Comparison of ENCODE assay signal across 8 cellular contexts in genomic region chr6:31568537-31568961, GRCh38. TPM values are rescaled to one million over a fixed set of nuclear protein-coding genes. Genes with fewer than 3 reads are reported as not detected.
A peak's percentile ranks its signal among the peaks of the same experiment; 100 is the strongest.
DNase-seq lines count a peak whose midpoint lies in the region; ATAC-seq and TF ChIP-seq lines count a peak whose summit lies in the region.

No MANE protein-coding gene starts in this region.

- ATAC-seq in HG03175 (IDR thresholded peaks at IDR 0.05; ENCODE audit: unreplicated experiment) (peak; percentile 71), sciatic nerve (peak; percentile 46), WTC11 (no peak)

- peak in 2 of 3 donors; percentile 65 to 76 for DNase-seq in stimulated activated CD4-positive, alpha-beta T cell treated with anti-CD3 and anti-CD28 coated beads, Interleukin-12 subunit alpha, Interleukin-12 subunit beta, amount 100 ng/mL, for 48 hours (ENCODE audit: low read depth in 2 of 3, low spot score in 1 of 3)
- DNase-seq in stimulated activated CD4-positive, alpha-beta T cell treated with anti-CD3 and anti-CD28 coated beads, Interleukin-2, amount 100 ng/mL, for 48 hours: no peak
- DNase-seq in activated CD4-positive, alpha-beta T cell treated with anti-CD3 and anti-CD28 coated beads, Interleukin-2, amount 10 ng/mL, durations not matched to agents 7 days and 5 days: peak; percentile 87
- DNase-seq in sciatic nerve (ENCODE audit: low spot score) (no peak), NCI-H510A (lab: John Stamatoyannopoulos, UW) (no peak), WTC11 (ENCODE audit: low spot score) (no peak), MCF 10A (ENCODE audit: unreplicated experiment) (no peak)

- peak overlapping the region; percentile 75 for H3K27ac Mint-ChIP-seq in activated CD4-positive, alpha-beta T cell treated with anti-CD3 and anti-CD28 coated beads, Interleukin-2, amount 10 ng/mL, durations not matched to agents 7 days and 5 days
- no peak overlapping the region for H3K27ac Mint-ChIP-seq in WTC11
- H3K27ac Mint-ChIP-seq in MCF 10A (ENCODE audit: low read depth, unreplicated experiment): no peak overlapping the region

- H3K27me3 Mint-ChIP-seq in activated CD4-positive, alpha-beta T cell treated with anti-CD3 and anti-CD28 coated beads, Interleukin-2, amount 10 ng/mL, durations not matched to agents 7 days and 5 days: peaks cover 21% of the 10 kb centered on the region
- H3K27me3 Mint-ChIP-seq in WTC11 (ENCODE audit: low read depth): peaks cover 5% of the 10 kb centered on the region
- peaks cover 26% of the 10 kb centered on the region for H3K27me3 Mint-ChIP-seq in MCF 10A (ENCODE audit: insufficient read depth, unreplicated experiment)

- CTCF ChIA-PET in activated CD4-positive, alpha-beta T cell treated with anti-CD3 and anti-CD28 coated beads, Interleukin-2, amount 10 ng/mL, durations not matched to agents 7 days and 5 days (lab: Charles Lee): interaction anchor here (0.7 to 6.7 kb wide), 9 partner anchors 9 to 92 kb away, joined by 3 to 60 read pairs (median 9); partner anchors contain the start of genes C6orf47, LST1, LTB and NCR3
- CTCF ChIA-PET in WTC11 (lab: Charles Lee): interaction anchor here (1.1 to 3.8 kb wide), 5 partner anchors 13 to 30 kb away, joined by 3 to 36 read pairs (median 6); partner anchors contain the start of genes ATP6V1G2, LST1 and LTB
- CTCF ChIA-PET in MCF 10A (lab: Yijun Ruan, JAX): interaction anchor here (0.6 kb wide), 1 partner anchor 371 kb away, joined by 3 read pairs; no protein-coding TSS in a partner anchor

- no TSS peak for BruUV-seq in MCF 10A (replicated peaks; lab: Mats Ljungman, UMichigan)

- peaks cover 74% of the 10 kb centered on the region for H3K4me1 Mint-ChIP-seq in activated CD4-positive, alpha-beta T cell treated with anti-CD3 and anti-CD28 coated beads, Interleukin-2, amount 10 ng/mL, durations not matched to agents 7 days and 5 days
- peaks cover 8% of the 10 kb centered on the region for H3K4me1 Mint-ChIP-seq in WTC11
- H3K4me1 Mint-ChIP-seq in MCF 10A (ENCODE audit: insufficient read depth, unreplicated experiment): peaks cover 6% of the 10 kb centered on the region

- peak overlapping the region; percentile 3 for H3K4me3 Mint-ChIP-seq in activated CD4-positive, alpha-beta T cell treated with anti-CD3 and anti-CD28 coated beads, Interleukin-2, amount 10 ng/mL, durations not matched to agents 7 days and 5 days
- H3K4me3 Mint-ChIP-seq in WTC11: no peak overlapping the region
- H3K4me3 Mint-ChIP-seq in MCF 10A (ENCODE audit: unreplicated experiment): no peak overlapping the region

- POLR2A ChIA-PET in activated CD4-positive, alpha-beta T cell treated with anti-CD3 and anti-CD28 coated beads, Interleukin-2, amount 10 ng/mL, durations not matched to agents 7 days and 5 days (lab: Charles Lee): interaction anchor here (0.5 to 1.9 kb wide), 5 partner anchors 9 to 371 kb away, joined by 3 to 4 read pairs (median 3); partner anchors contain the start of gene LTB
- POLR2A ChIA-PET in WTC11 (lab: Charles Lee): interaction anchor here (1.0 kb wide), 1 partner anchor 22 kb away, joined by 5 read pairs; the partner anchor contains the start of genes ATP6V1G2 and NFKBIL1
- POLR2A ChIA-PET in MCF 10A (lab: Yijun Ruan, JAX): no interaction called here

- peaks cover 22% of the 10 kb centered on the region for H3K36me3 Mint-ChIP-seq in activated CD4-positive, alpha-beta T cell treated with anti-CD3 and anti-CD28 coated beads, Interleukin-2, amount 10 ng/mL, durations not matched to agents 7 days and 5 days (ENCODE audit: low read depth)
- H3K36me3 Mint-ChIP-seq in WTC11 (no peaks in the 10 kb centered on the region), MCF 10A (ENCODE audit: insufficient read depth, unreplicated experiment) (no peaks in the 10 kb centered on the region)

- intact Hi-C loops in sciatic nerve (cut with DNase I): no loop called here
- intact Hi-C loops in MCF 10A (cut with micrococcal nuclease): no loop called here

- no peak for TF ChIP-seq CTCF in WTC11 (IDR thresholded peaks at IDR 0.05)
- no peak for TF ChIP-seq CTCF in MCF 10A (IDR thresholded peaks at IDR 0.05; ENCODE audit: unreplicated experiment)

- no peaks in the 10 kb centered on the region for H3K9me3 Mint-ChIP-seq in activated CD4-positive, alpha-beta T cell treated with anti-CD3 and anti-CD28 coated beads, Interleukin-2, amount 10 ng/mL, durations not matched to agents 7 days and 5 days
- no peaks in the 10 kb centered on the region for H3K9me3 Mint-ChIP-seq in WTC11
- H3K9me3 Mint-ChIP-seq in MCF 10A (ENCODE audit: unreplicated experiment): no peaks in the 10 kb centered on the region

TF ChIP-seq in WTC11, 78 proteins besides CTCF, POLR2A, EP300 and RAD21 (continues in another document):
- TF ChIP-seq ESRRA (CRISPR knock-in tag; IDR thresholded peaks at IDR 0.05; ENCODE audit: borderline replicate concordance) (no peak), GABPB1 (CRISPR knock-in tag; IDR thresholded peaks at IDR 0.05) (no peak), MXD4 (CRISPR knock-in tag; IDR thresholded peaks at IDR 0.05; ENCODE audit: borderline replicate concordance) (no peak), JAZF1 (CRISPR knock-in tag; IDR thresholded peaks at IDR 0.05) (no peak), ZNF532 (CRISPR knock-in tag; IDR thresholded peaks at IDR 0.05; ENCODE audit: borderline replicate concordance) (no peak), NFE2L1 (CRISPR knock-in tag; IDR thresholded peaks at IDR 0.05) (no peak), E2F4 (CRISPR knock-in tag; IDR thresholded peaks at IDR 0.05; ENCODE audit: borderline replicate concordance, low read depth) (no peak), E2F5 (CRISPR knock-in tag; IDR thresholded peaks at IDR 0.05) (no peak)

RNA-seq across cellular contexts. Expression of gene LTA, which starts 3.5 kb away (rescaled TPM):
- 10 to 100 TPM; 20.9 to 27.0 TPM for total RNA-seq in activated CD4-positive, alpha-beta T cell treated with anti-CD3 and anti-CD28 coated beads, Interleukin-2, amount 10 ng/mL, durations not matched to agents 7 days and 5 days
- total RNA-seq in sciatic nerve (0.27 TPM), WTC11 (2021) (0.46 to 1.2 TPM (median 0.87 TPM) in 3 replicates), MCF 10A (2022) (not detected in 2 replicates)

RNA-seq across cellular contexts. Expression of gene TNF, which starts 6.8 kb away (rescaled TPM):
- 10 to 100 TPM; 46.5 to 47.1 TPM for total RNA-seq in activated CD4-positive, alpha-beta T cell treated with anti-CD3 and anti-CD28 coated beads, Interleukin-2, amount 10 ng/mL, durations not matched to agents 7 days and 5 days
- total RNA-seq in sciatic nerve: 0.40 TPM
- 0.23 to 0.46 TPM (median 0.31 TPM) in 3 replicates for total RNA-seq in WTC11 (2021)
- total RNA-seq in MCF 10A (2022): not detected in 2 replicates

RNA-seq across cellular contexts. Expression of gene LTB, which starts 13.7 kb away (rescaled TPM):
- total RNA-seq in activated CD4-positive, alpha-beta T cell treated with anti-CD3 and anti-CD28 coated beads, Interleukin-2, amount 10 ng/mL, durations not matched to agents 7 days and 5 days: 100 to 1,000 TPM; 585 to 747 TPM
- total RNA-seq in sciatic nerve: 4.0 TPM
- total RNA-seq in WTC11 (2021): 1.0 to 1.5 TPM (median 1.3 TPM) in 3 replicates
- total RNA-seq in MCF 10A (2022): 0.37 TPM in 1 of 2 replicates, not detected in the other

RNA-seq across cellular contexts. Expression of gene LST1, which starts 17.5 kb away (rescaled TPM):
- 10 to 100 TPM; 33.3 to 36.8 TPM for total RNA-seq in activated CD4-positive, alpha-beta T cell treated with anti-CD3 and anti-CD28 coated beads, Interleukin-2, amount 10 ng/mL, durations not matched to agents 7 days and 5 days
- 17.7 TPM for total RNA-seq in sciatic nerve
- total RNA-seq in WTC11 (2021): 0.34 to 0.66 TPM in 2 of 3 replicates, not detected in the other
- total RNA-seq in MCF 10A (2022): not detected in 2 replicates

RNA-seq across cellular contexts. Expression of gene NFKBIL1, which starts 21.1 kb away (rescaled TPM):
- 10 to 100 TPM; 15.8 to 16.0 TPM for total RNA-seq in activated CD4-positive, alpha-beta T cell treated with anti-CD3 and anti-CD28 coated beads, Interleukin-2, amount 10 ng/mL, durations not matched to agents 7 days and 5 days
- total RNA-seq in sciatic nerve (23.0 TPM), WTC11 (2021) (14.9 to 19.5 TPM (median 17.1 TPM) in 3 replicates), MCF 10A (2022) (25.2 and 30.3 TPM in 2 replicates)

Comparison
In these comparisons a context has a peak if more than half of its experiments do, and no peak if none do; other contexts are left out.
1. DNase-seq: peak in stimulated activated CD4-positive, alpha-beta T cell treated with anti-CD3 and anti-CD28 coated beads, Interleukin-12 subunit alpha, Interleukin-12 subunit beta, amount 100 ng/mL, for 48 hours (2 of 3) and activated CD4-positive, alpha-beta T cell treated with anti-CD3 and anti-CD28 coated beads, Interleukin-2, amount 10 ng/mL, durations not matched to agents 7 days and 5 days (single experiment); none in stimulated activated CD4-positive, alpha-beta T cell treated with anti-CD3 and anti-CD28 coated beads, Interleukin-2, amount 100 ng/mL, for 48 hours (0 of 2), sciatic nerve (single experiment), NCI-H510A (single experiment), WTC11 (single experiment) and MCF 10A (single experiment).
2. RNA of gene LTA, which starts 3.5 kb away (total RNA-seq): 20.9 to 27.0 TPM in activated CD4-positive, alpha-beta T cell treated with anti-CD3 and anti-CD28 coated beads, Interleukin-2, amount 10 ng/mL, durations not matched to agents 7 days and 5 days; 0.46 to 1.2 TPM in WTC11, 0.27 TPM in sciatic nerve (single experiment) and not detected in MCF 10A; every median in the first group is over 10 times any median in the second.
3. RNA of gene TNF, which starts 6.8 kb away (total RNA-seq): 46.5 to 47.1 TPM in activated CD4-positive, alpha-beta T cell treated with anti-CD3 and anti-CD28 coated beads, Interleukin-2, amount 10 ng/mL, durations not matched to agents 7 days and 5 days; 0.40 TPM in sciatic nerve (single experiment), 0.23 to 0.46 TPM in WTC11 and not detected in MCF 10A; every median in the first group is over 10 times any median in the second.
4. RNA of gene LTB, which starts 13.7 kb away (total RNA-seq): 585 to 747 TPM in activated CD4-positive, alpha-beta T cell treated with anti-CD3 and anti-CD28 coated beads, Interleukin-2, amount 10 ng/mL, durations not matched to agents 7 days and 5 days; 4.0 TPM in sciatic nerve (single experiment), 1.0 to 1.5 TPM in WTC11 and 0.37 TPM in MCF 10A; every median in the first group is over 100 times any median in the second.